ENCODE assay signal across 16 cellular contexts in genomic region chr19:55228403-55229031, GRCh38. TPM values are rescaled to one million over a fixed set of nuclear protein-coding genes. Genes with fewer than 3 reads are reported as not detected.
DNase-seq lines count a peak whose midpoint lies in the region; ATAC-seq, FAIRE-seq and TF ChIP-seq lines count a peak whose summit lies in the region.
"Had no signal": no experiment of that assay in that cellular context is flagged by ENCODE, and none has a peak within 500 bp of the region (broad histone marks: within the 10 kb centered on the region; RNA-seq: fewer than 3 reads in every experiment).

Gene TMEM86B (minus strand): TSS chr19:55228763. CDS start chr19:55228741, 22 bp downstream.

- H3K4me3 ChIP-seq in heart left ventricle (no peak within 1 kb of the TSS), GM12878 (no peak within 1 kb of the TSS), mucosa of descending colon (no peak within 1 kb of the TSS)
- H3K4me3 ChIP-seq: body of pancreas, gastrocnemius medialis, SJCRH30, uterus had no signal

- no peaks in the 10 kb centered on the region for H3K79me2 ChIP-seq in GM12878 (ENCODE audit: control insufficient read depth, insufficient read depth, low read length)

- no peak for TF ChIP-seq RAD21 in GM12878 (IDR thresholded peaks at IDR 0.05; ENCODE audit: insufficient read depth, low read depth, low read length)

- H3K27me3 ChIP-seq in heart left ventricle: no peaks in the 10 kb centered on the region
- no peaks in the 10 kb centered on the region for H3K27me3 ChIP-seq in GM12878 (replicated peaks in 1 of 2; ENCODE audit: control insufficient read depth in 2 of 2, insufficient read depth in 2 of 2, low read length in 1 of 2)
- H3K27me3 ChIP-seq: body of pancreas, gastrocnemius medialis, SJCRH30, uterus had no signal

- H3K36me3 ChIP-seq in heart left ventricle (peaks cover 4 to 72% (median 54%) of the 10 kb centered on the region in 9 donors), GM12878 (ENCODE audit: control insufficient read depth in 2 of 2, insufficient read depth in 2 of 2, low read length in 1 of 2) (peaks cover 8 to 41% of the 10 kb centered on the region in 2 experiments; a peak in 3 of 4 replicates), mucosa of descending colon (ENCODE audit: low read depth) (peaks cover 8% of the 10 kb centered on the region)
- H3K36me3 ChIP-seq: uterus had no signal

- FAIRE-seq in GM12878 (lab: Jason Lieb, UNC): no peak
- FAIRE-seq: kidney had no signal

- no peak for TF ChIP-seq CTCF in heart left ventricle (IDR thresholded peaks at IDR 0.05)
- no peak for TF ChIP-seq CTCF in GM12878 (IDR thresholded peaks at IDR 0.05 in 2 of 3, conservative IDR thresholded peaks at IDR 0.05 in 1 of 3; ENCODE audit: control insufficient read depth in 2 of 3, extremely low read depth in 1 of 3, insufficient read depth in 1 of 3, low read depth in 3 of 3, low read length in 3 of 3)
- no peak for TF ChIP-seq CTCF in mucosa of descending colon (IDR thresholded peaks at IDR 0.05)

- SMC1A ChIA-PET in GM12878 (lab: Charles Lee; ENCODE audit: uncharacterized antibody, unreplicated experiment): no interaction called here

- 58 to 64% (median 61%) methylated on average over 4 to 12 of the region's 12 CpGs for WGBS in heart left ventricle, 4 donors
- 89% methylated on average over 12 of the region's 12 CpGs for WGBS in GM12878 (ENCODE audit: insufficient coverage, insufficient replicate concordance, low lambda C conversion rate, missing lambda C conversion rate)

- H3K9ac ChIP-seq in GM12878 (ENCODE audit: control insufficient read depth, insufficient read depth, low read length): no peak within 1 kb of the TSS

- no TSS peak for BruUV-seq in GM12878 (replicated peaks; lab: Mats Ljungman, UMichigan)

- in situ Hi-C loops in GM12878 (cut with MboI): no loop called here

- POLR2A ChIA-PET in GM12878 (lab: Charles Lee): no interaction called here

- CTCF ChIA-PET in GM12878 (lab: Yijun Ruan, JAX): no interaction called here

- no peak for TF ChIP-seq EP300 in GM12878 (IDR thresholded peaks at IDR 0.05; ENCODE audit: borderline replicate concordance in 1 of 2, control insufficient read depth in 1 of 2, low read depth in 2 of 2, low read length in 2 of 2)

- ATAC-seq in heart left ventricle (peak in 3 of 4 donors; percentile 1 to 12 (median 8)), Right ventricle myocardium inferior (no peak), GM12878 (no peak), mucosa of descending colon (peak; percentile 64), GM19035 (IDR thresholded peaks at IDR 0.05; ENCODE audit: unreplicated experiment) (no peak), GM18498 (IDR thresholded peaks at IDR 0.05; ENCODE audit: unreplicated experiment) (no peak)
- ATAC-seq: body of pancreas, gastrocnemius medialis had no signal

- H4K20me1 ChIP-seq in GM12878 (ENCODE audit: control insufficient read depth, insufficient read depth): peaks cover 3% of the 10 kb centered on the region; the same call in 1 of the 2 replicates

- TF ChIP-seq POLR2A in heart left ventricle (IDR thresholded peaks at IDR 0.05) (no peak), GM12878 (IDR thresholded peaks at IDR 0.05; ENCODE audit: low read depth, low read length) (no peak)

- H3K27ac ChIP-seq in heart left ventricle: peak within 1 kb of the TSS in 10 of 12 donors; percentile 33 to 84 (median 54)
- H3K27ac ChIP-seq in GM12878 (ENCODE audit: control insufficient read depth, insufficient read depth): no peak within 1 kb of the TSS
- H3K27ac ChIP-seq: body of pancreas, gastrocnemius medialis, SJCRH30, uterus had no signal

- intact Hi-C loops in heart left ventricle (cut with DNase I): no loop called here
- intact Hi-C loops in Right ventricle myocardium inferior (cut with DNase I): no loop called here
- intact Hi-C loops in GM12878 (cut with micrococcal nuclease; ENCODE audit: unreplicated experiment): no loop called here
- intact Hi-C loops in mucosa of descending colon (cut with DNase I, micrococcal nuclease): no loop called here

- RAD21 ChIA-PET in GM12878 (lab: Charles Lee; ENCODE audit: unreplicated experiment): no interaction called here

- DNase-seq in heart left ventricle: peak in 2 of 5 donors; percentile 20 to 37
- no peak for DNase-seq in Right ventricle myocardium inferior (ENCODE audit: missing footprints)
- no peak for DNase-seq in GM12878 (ENCODE audit: low read depth, low spot score)
- no peak for DNase-seq in mucosa of descending colon
- no peak for DNase-seq in T-helper 9 cell
- no peak for DNase-seq in NCI-H748 (lab: John Stamatoyannopoulos, UW; ENCODE audit: unreplicated experiment)
- DNase-seq: DMS153, gastrocnemius medialis, Karpas-422, kidney, NCI-H82, SJCRH30, uterus had no signal

- H3K9me3 ChIP-seq in heart left ventricle: no peaks in the 10 kb centered on the region
- H3K9me3 ChIP-seq in GM12878 (replicated peaks; ENCODE audit: control insufficient read depth, insufficient read depth, low read length): no peaks in the 10 kb centered on the region
- H3K9me3 ChIP-seq in mucosa of descending colon: no peaks in the 10 kb centered on the region
- H3K9me3 ChIP-seq: body of pancreas, gastrocnemius medialis, SJCRH30, uterus had no signal

- H3K4me1 ChIP-seq in heart left ventricle: peaks cover 0 to 24% (median 8%) of the 10 kb centered on the region in 12 donors
- H3K4me1 ChIP-seq in GM12878 (ENCODE audit: control insufficient read depth, insufficient read depth, low read length): no peaks in the 10 kb centered on the region
- H3K4me1 ChIP-seq in mucosa of descending colon (ENCODE audit: low read depth): no peaks in the 10 kb centered on the region
- H3K4me1 ChIP-seq: body of pancreas, gastrocnemius medialis, SJCRH30, uterus had no signal

- H3K4me2 ChIP-seq in GM12878 (ENCODE audit: control insufficient read depth, insufficient read depth): no peak within 1 kb of the TSS

- no peak within 1 kb of the TSS for H2AFZ ChIP-seq in GM12878 (ENCODE audit: control insufficient read depth, low read depth, low read length)

TF ChIP-seq in GM12878, 131 proteins besides CTCF, POLR2A, EP300 and RAD21:
- TF ChIP-seq ATF3 (IDR thresholded peaks at IDR 0.05; ENCODE audit: borderline replicate concordance, extremely low read depth, low read depth, low read length) (no peak), PML (IDR thresholded peaks at IDR 0.05; ENCODE audit: low read length) (0 out of 2 replicates have a peak, but pooled peaks have one; percentile 35), POLR2AphosphoS2 (IDR thresholded peaks at IDR 0.05; ENCODE audit: low read depth, low read length) (no peak)

RNA-seq across cellular contexts. Expression of gene TMEM86B, which starts in this region (rescaled TPM):
- total RNA-seq in heart left ventricle (1 to 10 TPM in 8 of 9 donors, under 1 TPM in 1; 0.64 to 2.5 (median 1.9) TPM), Right ventricle myocardium inferior (1.6 TPM), GM12878 (2014; rRNA removed) (3.4 and 3.8 TPM in 2 replicates), GM12878 (2014; rRNA removed; fragmentation: Illumina TruSeq; extraction: Trizol) (1.1 and 1.6 TPM in 2 replicates), GM12878 (2021) (6.6 and 8.3 TPM in 2 replicates), mucosa of descending colon (1 to 10 TPM; 3.4 to 4.5 (median 3.7) TPM)
- polyA plus RNA-seq in heart left ventricle (1 to 10 TPM; 2.7 to 3.1 TPM), GM12878 (2011; rRNA removed) (0.49 and 1.5 TPM in 2 replicates), GM12878 (2014; fragmentation: Illumina TruSeq; extraction: Trizol) (0.70 and 1.8 TPM in 2 replicates), GM12878 (2014; fragmentation: Nextera tagmentation; extraction: Ambion mirVana) (1 to 10 TPM in 1 of 2 experiments, under 1 TPM in 1; 0.26 to 1.2 TPM), GM12878 (2014; rRNA removed) (9.1 and 10.6 TPM in 2 replicates), GM12878 (2016; fragmentation: Nextera tagmentation; extraction: Ambion mirVana) (1 to 10 TPM; 1.7 to 1.9 TPM)
- 14.6 and 18.3 TPM in 2 replicates for total RNA-seq in GM12878 (2013; cell fraction: nucleolus; rRNA removed)
- polyA plus RNA-seq in GM12878 (2011; ENCODE audit: low read depth): 1.9 TPM
- 2.8 and 4.8 TPM in 2 replicates for polyA plus RNA-seq in GM12878 (2011; cell fraction: cytosol; rRNA removed)
- 25.0 and 32.6 TPM in 2 replicates for polyA plus RNA-seq in GM12878 (2011; cell fraction: nucleus; rRNA removed)
- polyA plus RNA-seq in GM12878 (2012): 3.7 and 4.3 TPM in 2 replicates
- polyA minus RNA-seq in GM12878 (2011; rRNA and poly(A)+ RNA removed): 1.4 and 4.0 TPM in 2 replicates
- not detected in 2 replicates for polyA minus RNA-seq in GM12878 (2011; cell fraction: cytosol; rRNA and poly(A)+ RNA removed)
- polyA minus RNA-seq in GM12878 (2011; cell fraction: nucleus; rRNA and poly(A)+ RNA removed): 3.9 and 9.2 TPM in 2 replicates

Comparison
In these comparisons a context has a peak if more than half of its experiments do, and no peak if none do; other contexts are left out.
1. ATAC-seq: peak in heart left ventricle (3 of 4) and mucosa of descending colon (single experiment); none in Right ventricle myocardium inferior (single experiment), GM12878 (single experiment), GM19035 (single experiment) and GM18498 (single experiment).